In the genomic region with DNA sequence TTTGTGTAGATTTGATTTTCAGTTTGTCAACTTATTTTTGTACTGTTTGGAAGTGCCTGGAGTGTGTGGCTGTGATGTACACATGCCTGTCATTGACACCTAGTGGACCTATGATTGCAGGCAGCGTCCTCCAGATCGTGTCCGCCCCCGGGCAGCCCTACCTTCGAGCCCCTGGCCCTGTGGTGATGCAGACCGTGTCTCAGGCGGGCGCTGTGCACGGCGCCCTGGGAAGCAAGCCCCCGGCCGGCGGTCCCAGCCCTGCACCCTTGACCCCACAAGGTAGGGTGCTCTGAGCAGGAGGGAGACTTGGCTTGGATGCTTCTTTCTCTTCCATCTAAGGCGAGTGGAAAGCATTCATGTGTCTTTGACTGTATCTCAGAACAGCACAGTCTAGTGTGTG, we compare ENCODE assay signal across 25 cellular contexts.
"Had no signal": no experiment of that assay in that cellular context is flagged by ENCODE, and none has a peak within 500 bp of the region (broad histone marks: within the 10 kb centered on the region; RNA-seq: fewer than 3 reads in every experiment).

No MANE protein-coding gene starts in this region.

- H3K9me3 ChIP-seq: neutrophil, pancreas, psoas muscle, right lobe of liver, sigmoid colon, stomach, suprapubic skin, testis, tibial nerve, upper lobe of left lung, uterus had no signal

- ATAC-seq: naive thymus-derived CD4-positive, alpha-beta T cell; natural killer cell; pancreas; psoas muscle; right cardiac atrium; stimulated activated effector memory CD8-positive, alpha-beta T cell treated with anti-CD3 and anti-CD28 coated beads, Interleukin-12 subunit alpha, Interleukin-12 subunit beta, amount 100 ng/mL, for 72 hours; stimulated activated naive B cell treated with anti-CD40 and anti-IgM and Interleukin-4, amounts not matched to agents 10 μg/mL and 1 μg/mL and 100 μg/mL, for 72 hours had no signal

- H2AFZ ChIP-seq: neural progenitor cell had no signal

- H3K36me3 ChIP-seq: uterus had no signal

- H3K27me3 ChIP-seq: neural progenitor cell, neutrophil, pancreas, right lobe of liver, sigmoid colon, stomach, suprapubic skin, testis, tibial nerve, upper lobe of left lung, uterus had no signal

- DNase-seq: naive thymus-derived CD4-positive, alpha-beta T cell; natural killer cell; nucleus accumbens; pancreas; psoas muscle; right cardiac atrium; right lobe of liver; sigmoid colon; small intestine; stimulated activated CD4-positive, alpha-beta T cell treated with anti-CD3 and anti-CD28 coated beads, Interleukin-15, amount 100 ng/mL, for 24 hours; stimulated activated CD4-positive, alpha-beta T cell treated with anti-CD3 and anti-CD28 coated beads, Interleukin-2, amount 100 ng/mL, for 24 hours; stimulated activated CD4-positive, alpha-beta T cell treated with anti-CD3 and anti-CD28 coated beads, Interleukin-2, amount 100 ng/mL, for 48 hours; stimulated activated CD4-positive, alpha-beta T cell treated with anti-CD3 and anti-CD28 coated beads, Interleukin-4, amount 100 ng/mL, for 24 hours; stimulated activated naive B cell treated with anti-CD40 and anti-IgM and Interleukin-4, amounts not matched to agents 10 μg/mL and 1 μg/mL and 100 μg/mL, for 72 hours; stimulated activated naive CD4-positive, alpha-beta T cell treated with Interleukin-2 at 50 U/mL for 16 hours; stomach; testis; trophoblast cell; uterus had no signal

- H3K4me1 ChIP-seq: neural progenitor cell, pancreas, right lobe of liver, sigmoid colon, stomach, suprapubic skin, tibial nerve, upper lobe of left lung had no signal

- H3K27ac ChIP-seq: neural progenitor cell, pancreas, psoas muscle, right lobe of liver, sigmoid colon, stomach, suprapubic skin, testis, tibial nerve, upper lobe of left lung, uterus had no signal

- H3K4me2 ChIP-seq: neural progenitor cell had no signal

- H3K9ac ChIP-seq: neural progenitor cell had no signal

- H3K4me3 ChIP-seq: neural progenitor cell, pancreas, psoas muscle, right lobe of liver, sigmoid colon, stomach, suprapubic skin, testis, tibial nerve, upper lobe of left lung, uterus had no signal
